In the genomic region with DNA sequence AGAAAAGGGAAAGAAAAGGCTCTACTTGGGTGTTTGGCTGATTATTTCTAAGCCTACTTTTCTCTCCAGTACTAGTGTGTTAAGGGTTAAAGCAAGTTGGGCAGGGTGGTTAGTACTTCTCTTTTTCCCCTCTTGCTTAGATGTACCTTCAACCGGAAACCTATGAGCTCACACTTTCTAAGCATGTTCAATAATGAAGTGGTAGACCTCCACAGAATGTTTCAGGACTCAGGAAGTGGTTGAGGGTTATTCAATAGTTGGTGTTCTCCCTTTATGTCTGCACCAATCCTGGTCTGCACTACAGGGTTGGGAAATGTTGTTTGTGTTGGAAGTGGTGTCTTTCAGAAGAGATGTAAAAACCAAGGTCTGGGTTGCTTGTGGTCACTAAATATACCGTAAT, we compare ENCODE assay signal across 8 cellular contexts.
A peak's percentile ranks its signal among the peaks of the same experiment; 100 is the strongest.
DNase-seq lines count a peak whose midpoint lies in the region; ATAC-seq lines count a peak whose summit lies in the region.

No MANE protein-coding gene starts in this region.

- ATAC-seq in GM18502 (IDR thresholded peaks at IDR 0.05; ENCODE audit: poor library complexity, unreplicated experiment) (peak; percentile 99), GM21528 (IDR thresholded peaks at IDR 0.05; ENCODE audit: low FRiP score, unreplicated experiment) (peak; percentile 99), esophagus mucosa (peak; percentile 54)

- peak; percentile 77 for DNase-seq in KG1 (lab: John Stamatoyannopoulos, UW)
- DNase-seq in DMS79 (lab: John Stamatoyannopoulos, UW): no peak
- no peak for DNase-seq in ureter (ENCODE audit: low spot score)
- DNase-seq in RPMI8226: no peak
- DNase-seq in EL: no peak
